8 cellular contexts compared by ENCODE assay signal in the genomic region with DNA sequence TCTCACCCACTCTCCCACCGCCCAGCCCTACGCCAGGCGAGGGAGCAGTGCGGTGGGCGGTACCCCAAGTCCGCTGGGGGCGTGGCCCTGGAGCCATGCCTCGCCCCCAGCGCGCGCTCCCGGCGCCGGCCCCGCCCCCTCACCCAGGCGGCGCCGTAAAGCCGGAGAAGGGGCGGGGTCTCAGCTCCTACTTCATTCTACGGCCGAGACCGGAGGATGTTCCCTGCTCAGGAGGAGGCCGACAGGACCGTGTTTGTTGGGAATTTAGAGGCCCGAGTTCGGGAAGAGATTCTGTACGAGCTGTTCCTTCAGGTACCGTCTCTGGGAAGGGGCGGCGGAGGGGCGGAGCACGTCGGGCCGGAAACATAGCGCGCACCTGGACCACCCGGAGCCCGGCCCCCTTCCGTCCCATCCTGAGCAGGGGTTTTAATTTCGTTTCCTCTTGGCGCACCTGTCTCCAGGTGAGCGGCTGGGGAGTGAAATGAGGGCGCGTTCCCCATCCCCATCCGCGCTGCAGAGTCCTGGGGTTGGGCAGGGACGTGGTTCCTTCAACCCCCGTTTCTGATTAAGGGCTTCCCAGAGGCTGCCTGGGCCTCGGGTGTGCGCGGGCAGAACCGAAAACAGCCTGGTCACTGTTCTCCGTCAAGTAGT. TPM values are rescaled to one million over a fixed set of nuclear protein-coding genes. Genes with fewer than 3 reads are reported as not detected.
DNase-seq lines count a peak whose midpoint lies in the region; ATAC-seq and TF ChIP-seq lines count a peak whose summit lies in the region.

A gene with protein sequence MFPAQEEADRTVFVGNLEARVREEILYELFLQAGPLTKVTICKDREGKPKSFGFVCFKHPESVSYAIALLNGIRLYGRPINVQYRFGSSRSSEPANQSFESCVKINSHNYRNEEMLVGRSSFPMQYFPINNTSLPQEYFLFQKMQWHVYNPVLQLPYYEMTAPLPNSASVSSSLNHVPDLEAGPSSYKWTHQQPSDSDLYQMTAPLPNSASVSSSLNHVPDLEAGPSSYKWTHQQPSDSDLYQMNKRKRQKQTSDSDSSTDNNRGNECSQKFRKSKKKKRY (plus strand): TSS at position 187 of the 651 bp plus-strand sequence. CDS start 30 bp downstream, at position 217.

- H2AFZ ChIP-seq in osteoblast (ENCODE audit: low read length), result peak within 1 kb of the TSS; percentile 74

- peak within 1 kb of the TSS; percentile 65 for H3K4me2 ChIP-seq in osteoblast (ENCODE audit: insufficient read depth, low read length)

- no peak for TF ChIP-seq POLR2A in suprapubic skin (IDR thresholded peaks at IDR 0.05)

- under 1% methylated on average over 27 of the region's 54 CpGs for WGBS in suprapubic skin

- no peak for TF ChIP-seq CTCF in RWPE2 (IDR thresholded peaks at IDR 0.05; ENCODE audit: poor library complexity, severe bottlenecking)
- no peak for TF ChIP-seq CTCF in osteoblast (IDR thresholded peaks at IDR 0.05; ENCODE audit: extremely low read depth, low read depth, low read length)
- TF ChIP-seq CTCF in suprapubic skin (IDR thresholded peaks at IDR 0.05), result no peak

- H3K27ac Mint-ChIP-seq in CD8-positive, alpha-beta memory T cell, result peak within 1 kb of the TSS in 5 of 8 donors; percentile 35 to 82 (median 51)

- H3K79me2 ChIP-seq in osteoblast (ENCODE audit: insufficient read depth, low read length), result no peaks in the 10 kb centered on the region

- H3K27ac ChIP-seq in CD8-positive, alpha-beta memory T cell (ENCODE audit: low read depth, low read length), result no peak within 1 kb of the TSS
- no peak within 1 kb of the TSS for H3K27ac ChIP-seq in RWPE2 (ENCODE audit: poor library complexity, severe bottlenecking)
- H3K27ac ChIP-seq in osteoblast (ENCODE audit: low read depth, low read length), result no peak within 1 kb of the TSS
- H3K27ac ChIP-seq in suprapubic skin, result no peak within 1 kb of the TSS

- peaks cover 5 to 25% of the 10 kb centered on the region in 2 donors for H3K27me3 Mint-ChIP-seq in CD8-positive, alpha-beta memory T cell

- H3K36me3 ChIP-seq in CD8-positive, alpha-beta memory T cell (ENCODE audit: insufficient read depth, low read length), result no peaks in the 10 kb centered on the region
- H3K36me3 ChIP-seq in RWPE2 (ENCODE audit: low read depth), result no peaks in the 10 kb centered on the region
- H3K36me3 ChIP-seq in osteoblast (ENCODE audit: insufficient read depth, low read length), result no peaks in the 10 kb centered on the region
- no peaks in the 10 kb centered on the region for H3K36me3 ChIP-seq in suprapubic skin

- H3K4me1 Mint-ChIP-seq in CD8-positive, alpha-beta memory T cell, result peaks cover 5 to 14% (median 6%) of the 10 kb centered on the region in 3 donors

- H3K4me1 ChIP-seq in CD8-positive, alpha-beta memory T cell (ENCODE audit: insufficient read depth, low read length), result no peaks in the 10 kb centered on the region
- no peaks in the 10 kb centered on the region for H3K4me1 ChIP-seq in RWPE2 (ENCODE audit: insufficient read depth, poor library complexity, severe bottlenecking)
- H3K4me1 ChIP-seq in osteoblast (ENCODE audit: insufficient read depth, low read length), result no peaks in the 10 kb centered on the region
- peaks cover 12% of the 10 kb centered on the region for H3K4me1 ChIP-seq in suprapubic skin

- no peaks in the 10 kb centered on the region for H4K20me1 ChIP-seq in osteoblast (ENCODE audit: insufficient read depth, low read length)

- peak within 1 kb of the TSS; percentile 73 for H3K4me3 ChIP-seq in CD8-positive, alpha-beta memory T cell (ENCODE audit: low read length)
- H3K4me3 ChIP-seq in RWPE2 (ENCODE audit: severe bottlenecking), result peak within 1 kb of the TSS; percentile 59
- peak within 1 kb of the TSS; percentile 67 for H3K4me3 ChIP-seq in osteoblast (ENCODE audit: insufficient read depth, low read length)
- peak within 1 kb of the TSS; percentile 58 for H3K4me3 ChIP-seq in suprapubic skin

- intact Hi-C loops in head of caudate nucleus (cut with DNase I), result no loop called here

- no peaks in the 10 kb centered on the region for H3K9me3 ChIP-seq in CD8-positive, alpha-beta memory T cell (ENCODE audit: low read length)
- H3K9me3 ChIP-seq in RWPE2 (ENCODE audit: severe bottlenecking), result no peaks in the 10 kb centered on the region
- no peaks in the 10 kb centered on the region for H3K9me3 ChIP-seq in osteoblast (ENCODE audit: low read depth, low read length)
- H3K9me3 ChIP-seq in suprapubic skin, result no peaks in the 10 kb centered on the region

- peak within 1 kb of the TSS; percentile 73 to 91 (median 84) for H3K4me3 Mint-ChIP-seq in CD8-positive, alpha-beta memory T cell

- no peak for TF ChIP-seq EP300 in suprapubic skin (IDR thresholded peaks at IDR 0.05)

- no peaks in the 10 kb centered on the region for H3K36me3 Mint-ChIP-seq in CD8-positive, alpha-beta memory T cell

- no peaks in the 10 kb centered on the region for H3K9me3 Mint-ChIP-seq in CD8-positive, alpha-beta memory T cell

- CTCF ChIA-PET in CD8-positive, alpha-beta memory T cell (lab: Charles Lee), result no interaction called here

- no peaks in the 10 kb centered on the region for H3K27me3 ChIP-seq in CD8-positive, alpha-beta memory T cell (ENCODE audit: insufficient read depth, low read length, poor library complexity, severe bottlenecking)
- H3K27me3 ChIP-seq in RWPE2 (ENCODE audit: insufficient read depth, poor library complexity, severe bottlenecking), result peaks cover 27% of the 10 kb centered on the region
- H3K27me3 ChIP-seq in osteoblast (ENCODE audit: insufficient read depth, low read length), result no peaks in the 10 kb centered on the region
- peaks cover 8% of the 10 kb centered on the region for H3K27me3 ChIP-seq in suprapubic skin

- DNase-seq in CD8-positive, alpha-beta memory T cell, result peak; percentile 28 to 86 (median 65)
- DNase-seq in HT1080 (ENCODE audit: low read depth), result peak; percentile 48
- DNase-seq in RWPE2 (ENCODE audit: low spot score), result peak; percentile 69
- peak; percentile 68 for DNase-seq in activated naive CD4-positive, alpha-beta T cell treated with Interleukin-2 at 50 U/mL for 16 hours
- peak; percentile 48 to 90 (median 78) for DNase-seq in head of caudate nucleus
- peak; percentile 69 for DNase-seq in osteoblast (ENCODE audit: insufficient read length, low spot score, missing footprints)
- DNase-seq in suprapubic skin (ENCODE audit: low spot score in 2 of 2), result peak; percentile 65 to 80

- POLR2A ChIA-PET in CD8-positive, alpha-beta memory T cell (lab: Charles Lee), result no interaction called here

- peak; percentile 92 for ATAC-seq in GM19467 (IDR thresholded peaks at IDR 0.05; ENCODE audit: unreplicated experiment)
- peak; percentile 92 for ATAC-seq in RWPE2 (ENCODE audit: low read depth)

RNA-seq across cellular contexts. Expression of the gene that starts here (rescaled TPM):
- 1 to 10 TPM; 1.9 TPM for total RNA-seq in CD8-positive, alpha-beta memory T cell
- polyA plus RNA-seq in CD8-positive, alpha-beta memory T cell, result 2.2 TPM
- 0.13 TPM in 1 of 2 replicates, not detected in the other for total RNA-seq in HT1080 (2014; rRNA removed; shearing (Covaris generic))
- polyA plus RNA-seq in HT1080 (2015; cell fraction: cytosol; rRNA removed), result 0.68 and 0.76 TPM in 2 replicates
- 1.1 and 2.5 TPM in 2 replicates for polyA plus RNA-seq in HT1080 (2015; cell fraction: nucleus; rRNA removed)
- total RNA-seq in osteoblast (under 0.01 and 1.2 TPM in 2 replicates), suprapubic skin (1 to 10 TPM in 3 of 4 donors, under 1 TPM in 1; 0.38 to 2.9 (median 1.5) TPM)
